Comparison of ENCODE assay signal across 8 cellular contexts in the genomic region with DNA sequence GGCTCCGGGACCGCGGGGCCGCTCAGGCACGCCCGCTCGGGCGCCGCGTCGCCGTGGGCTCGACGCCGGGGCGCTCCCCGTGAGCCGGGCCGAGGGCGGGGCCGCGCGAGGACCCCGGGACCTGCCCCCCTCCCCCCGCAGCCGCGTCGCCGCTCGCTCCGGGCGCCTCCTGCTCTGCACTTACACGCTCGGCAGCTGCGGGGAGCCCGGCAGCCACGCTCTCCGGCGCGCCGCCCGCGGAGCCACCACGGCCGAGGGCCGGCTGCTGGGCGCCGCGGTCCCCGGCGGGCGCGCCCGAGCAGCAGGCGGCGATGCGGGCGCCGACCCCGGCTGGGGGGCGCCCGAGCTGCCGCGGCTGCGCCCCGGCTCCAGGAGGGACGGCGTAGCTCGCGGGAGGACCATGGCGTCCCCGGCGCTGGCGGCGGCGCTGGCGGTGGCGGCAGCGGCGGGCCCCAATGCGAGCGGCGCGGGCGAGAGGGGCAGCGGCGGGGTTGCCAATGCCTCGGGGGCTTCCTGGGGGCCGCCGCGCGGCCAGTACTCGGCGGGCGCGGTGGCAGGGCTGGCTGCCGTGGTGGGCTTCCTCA. TPM values are rescaled to one million over a fixed set of nuclear protein-coding genes. Genes with fewer than 3 reads are reported as not detected.
A peak's percentile ranks its signal among the peaks of the same experiment; 100 is the strongest.
DNase-seq lines count a peak whose midpoint lies in the region; ATAC-seq and TF ChIP-seq lines count a peak whose summit lies in the region.

TSS of gene ADRA2C (plus strand) at position 179 of the 584 bp plus-strand sequence. CDS start at position 401, 222 bp downstream.

- H3K9me2 ChIP-seq in SK-N-SH, result no peaks in the 10 kb centered on the region

- TF ChIP-seq EP300 in SK-N-SH (IDR thresholded peaks at IDR 0.05; ENCODE audit: borderline replicate concordance in 1 of 2, low read depth in 1 of 2, low read length in 1 of 2) (no peak), upper lobe of left lung (IDR thresholded peaks at IDR 0.05) (no peak)

- peaks cover 4 to 10% (median 5%) of the 10 kb centered on the region in 4 donors for H3K4me1 Mint-ChIP-seq in CD4-positive, alpha-beta memory T cell

- no CpG with 5 or more reads among the region's 97 CpGs for WGBS in SK-N-SH (ENCODE audit: low lambda C conversion rate)
- WGBS in body of pancreas, 2 donors, result 1% methylated on average over 51 of the region's 97 CpGs; no CpG with 5 or more reads in 1 of the 2 donors
- WGBS in upper lobe of left lung, 2 donors, result 0% methylated on average over 10 of the region's 97 CpGs; no CpG with 5 or more reads in 1 of the 2 donors

- TF ChIP-seq POLR2A in body of pancreas (IDR thresholded peaks at IDR 0.05) (no peak), upper lobe of left lung (IDR thresholded peaks at IDR 0.05) (no peak)

- POLR2A ChIA-PET in SK-N-SH (lab: Yijun Ruan, JAX), result interaction anchor here (0.6 to 2.9 kb wide), 2 partner anchors 20 to 22 kb away, joined by 3 to 16 read pairs; no protein-coding TSS in a partner anchor
- POLR2A ChIA-PET in CD4-positive, alpha-beta memory T cell (lab: Charles Lee; ENCODE audit: partially characterized antibody), result no interaction called here

- peak within 1 kb of the TSS; percentile 47; the same call in 1 of the 2 replicates for H3K4me2 ChIP-seq in SK-N-SH

- H3K36me3 ChIP-seq in SK-N-SH (replicated peaks in 1 of 2; ENCODE audit: control insufficient read depth in 1 of 2, insufficient read depth in 2 of 2, low read length in 1 of 2) (no peaks in the 10 kb centered on the region), body of pancreas (replicated peaks in 1 of 2; ENCODE audit: insufficient read depth in 1 of 2, low read depth in 2 of 2) (no peaks in the 10 kb centered on the region), upper lobe of left lung (no peaks in the 10 kb centered on the region)
- H3K36me3 ChIP-seq in CD4-positive, alpha-beta memory T cell (ENCODE audit: insufficient read depth, low read length), result no peaks in the 10 kb centered on the region

- TF ChIP-seq CTCF in SK-N-SH (IDR thresholded peaks at IDR 0.05) (no peak), body of pancreas (IDR thresholded peaks at IDR 0.05) (peak in 2 of 7 experiments; percentile 16 to 17), upper lobe of left lung (IDR thresholded peaks at IDR 0.05) (no peak)

- H3K4me3 ChIP-seq in SK-N-SH (ENCODE audit: low read depth in 2 of 2, low read length in 1 of 2) (peak within 1 kb of the TSS in 1 of 2 experiments; percentile 40; a peak in 2 of 4 replicates), body of pancreas (no peak within 1 kb of the TSS), upper lobe of left lung (peak within 1 kb of the TSS in 3 of 4 donors; percentile 25 to 42 (median 37))
- H3K4me3 ChIP-seq in CD4-positive, alpha-beta memory T cell (ENCODE audit: low read length in 2 of 2), result no peak within 1 kb of the TSS

- H3K9me3 ChIP-seq in SK-N-SH, result no peaks in the 10 kb centered on the region
- no peaks in the 10 kb centered on the region for H3K9me3 ChIP-seq in body of pancreas
- no peaks in the 10 kb centered on the region for H3K9me3 ChIP-seq in upper lobe of left lung
- H3K9me3 ChIP-seq in CD4-positive, alpha-beta memory T cell (ENCODE audit: control insufficient read depth in 1 of 2, low read length in 2 of 2), result no peaks in the 10 kb centered on the region

- H3F3A ChIP-seq in SK-N-SH (replicated peaks; ENCODE audit: insufficient read depth), result no peaks in the 10 kb centered on the region

- CTCF ChIA-PET in SK-N-SH (lab: Yijun Ruan, JAX), result interaction anchor here (0.6 to 7.0 kb wide), 29 partner anchors 8 to 274 kb away, joined by 3 to 179 read pairs (median 4); no protein-coding TSS in a partner anchor
- CTCF ChIA-PET in CD4-positive, alpha-beta memory T cell (lab: Charles Lee; ENCODE audit: partially characterized antibody), result no interaction called here

- peaks cover 10 to 11% of the 10 kb centered on the region in 2 donors for H3K27me3 Mint-ChIP-seq in CD4-positive, alpha-beta memory T cell

- no peak for TF ChIP-seq RAD21 in SK-N-SH (IDR thresholded peaks at IDR 0.05; ENCODE audit: low read length)

- peaks cover 0 to 22% of the 10 kb centered on the region in 2 experiments; a peak in 1 of 4 replicates for H3K4me1 ChIP-seq in SK-N-SH (ENCODE audit: control insufficient read depth in 1 of 2, insufficient read depth in 2 of 2, low read depth in 1 of 2, low read length in 1 of 2)
- peaks cover 20% of the 10 kb centered on the region for H3K4me1 ChIP-seq in body of pancreas
- H3K4me1 ChIP-seq in upper lobe of left lung, result peaks cover 4 to 29% (median 7%) of the 10 kb centered on the region in 4 donors
- no peaks in the 10 kb centered on the region for H3K4me1 ChIP-seq in CD4-positive, alpha-beta memory T cell (ENCODE audit: insufficient read depth, low read length)

- intact Hi-C loops in body of pancreas (cut with DNase I) (no loop called here), left colon (cut with DNase I, micrococcal nuclease) (no loop called here)
- intact Hi-C loops in CD4-positive, alpha-beta memory T cell (cut with micrococcal nuclease), result no loop called here

- H3K79me2 ChIP-seq in SK-N-SH (ENCODE audit: insufficient read depth), result no peaks in the 10 kb centered on the region

- H4K20me1 ChIP-seq in SK-N-SH (ENCODE audit: insufficient read depth), result no peaks in the 10 kb centered on the region

- H3K4me3 Mint-ChIP-seq in CD4-positive, alpha-beta memory T cell, result peak within 1 kb of the TSS in 3 of 8 donors; percentile 52 to 59 (median 59)

- H3K27me3 ChIP-seq in SK-N-SH (ENCODE audit: insufficient read depth), result no peaks in the 10 kb centered on the region
- no peaks in the 10 kb centered on the region for H3K27me3 ChIP-seq in body of pancreas
- H3K27me3 ChIP-seq in upper lobe of left lung, result peaks cover 0 to 39% (median 11%) of the 10 kb centered on the region in 4 donors
- no peaks in the 10 kb centered on the region for H3K27me3 ChIP-seq in CD4-positive, alpha-beta memory T cell (ENCODE audit: insufficient read depth, low read length)

- H3K27ac Mint-ChIP-seq in CD4-positive, alpha-beta memory T cell, result no peak within 1 kb of the TSS

- H2AFZ ChIP-seq in SK-N-SH (ENCODE audit: low read depth), result no peak within 1 kb of the TSS

- H3K27ac ChIP-seq in SK-N-SH (ENCODE audit: low read depth in 2 of 2, low read length in 1 of 2) (peak within 1 kb of the TSS in 1 of 2 experiments; percentile 53; a peak in 2 of 4 replicates), body of pancreas (peak within 1 kb of the TSS in 1 of 4 donors; percentile 67), upper lobe of left lung (peak within 1 kb of the TSS in 1 of 4 donors; percentile 24)
- H3K27ac ChIP-seq in CD4-positive, alpha-beta memory T cell (ENCODE audit: low read depth, low read length), result no peak within 1 kb of the TSS

- ATAC-seq in SK-N-SH treated with all-trans-retinoic acid at 6 μM for 48 hours (no peak), body of pancreas (peak; percentile 63), left colon (peak; percentile 24), upper lobe of left lung (ENCODE audit: low FRiP score in 2 of 2) (no peak), GM18519 (IDR thresholded peaks at IDR 0.05; ENCODE audit: low FRiP score, unreplicated experiment) (no peak)

- H3K9me3 Mint-ChIP-seq in CD4-positive, alpha-beta memory T cell, result peaks cover 0 to 2% (median 0%) of the 10 kb centered on the region in 8 donors

- H3K9ac ChIP-seq in SK-N-SH, result no peak within 1 kb of the TSS

- DNase-seq in SK-N-SH (peak; percentile 87), body of pancreas (peak; percentile 41 to 56 (median 46)), left colon (peak in 1 of 2 donors; percentile 15), upper lobe of left lung (no peak), NCI-H774 (lab: John Stamatoyannopoulos, UW) (no peak)
- no peak for DNase-seq in CD4-positive, alpha-beta memory T cell

- no peaks in the 10 kb centered on the region for H3K36me3 Mint-ChIP-seq in CD4-positive, alpha-beta memory T cell

TF ChIP-seq in SK-N-SH, 30 proteins besides CTCF, POLR2A, EP300 and RAD21 (continues in another document):
- TF ChIP-seq USF2 (IDR thresholded peaks at IDR 0.05; ENCODE audit: borderline replicate concordance, low read depth, low read length), result no peak

TF ChIP-seq in SK-N-SH treated with all-trans-retinoic acid at 6 μM for 48 hours, 23 proteins besides CTCF, POLR2A, EP300 and RAD21:
- TF ChIP-seq, protein P1, sequence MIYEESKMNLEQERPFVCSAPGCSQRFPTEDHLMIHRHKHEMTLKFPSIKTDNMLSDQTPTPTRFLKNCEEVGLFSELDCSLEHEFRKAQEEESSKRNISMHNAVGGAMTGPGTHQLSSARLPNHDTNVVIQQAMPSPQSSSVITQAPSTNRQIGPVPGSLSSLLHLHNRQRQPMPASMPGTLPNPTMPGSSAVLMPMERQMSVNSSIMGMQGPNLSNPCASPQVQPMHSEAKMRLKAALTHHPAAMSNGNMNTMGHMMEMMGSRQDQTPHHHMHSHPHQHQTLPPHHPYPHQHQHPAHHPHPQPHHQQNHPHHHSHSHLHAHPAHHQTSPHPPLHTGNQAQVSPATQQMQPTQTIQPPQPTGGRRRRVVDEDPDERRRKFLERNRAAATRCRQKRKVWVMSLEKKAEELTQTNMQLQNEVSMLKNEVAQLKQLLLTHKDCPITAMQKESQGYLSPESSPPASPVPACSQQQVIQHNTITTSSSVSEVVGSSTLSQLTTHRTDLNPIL (CRISPR knock-in tag; IDR thresholded peaks at IDR 0.05; ENCODE audit: low read depth), result no peak
- TF ChIP-seq RARB (CRISPR knock-in tag; IDR thresholded peaks at IDR 0.05), result no peak

RNA-seq across cellular contexts. Expression of gene ADRA2C, which starts in this region (rescaled TPM):
- polyA plus RNA-seq in SK-N-SH (2012; rRNA removed), result 0.15 and 0.36 TPM in 2 replicates
- 0.09 and 0.26 TPM in 2 replicates for polyA plus RNA-seq in SK-N-SH (2012; cell fraction: cytosol; rRNA removed)
- polyA plus RNA-seq in SK-N-SH (2012; cell fraction: nucleus; rRNA removed), result 0.21 and 0.25 TPM in 2 replicates
- total RNA-seq in body of pancreas, result 10 to 100 TPM in 1 of 2 donors, 1 to 10 TPM in 1; 6.7 to 10.5 TPM
- under 1 TPM; 0.84 to 0.92 TPM for total RNA-seq in left colon
- 1 to 10 TPM; 1.2 to 6.3 (median 2.2) TPM for total RNA-seq in upper lobe of left lung
- not detected for total RNA-seq in CD4-positive, alpha-beta memory T cell
- not detected for polyA plus RNA-seq in CD4-positive, alpha-beta memory T cell

Comparison
In these comparisons a context has a peak if more than half of its experiments do, and no peak if none do; other contexts are left out.
1. Peak in DNase-seq and H3K4me2 ChIP-seq in SK-N-SH; RNA of the gene not detected or under 1 TPM.
2. Peak in ATAC-seq in left colon; RNA of the gene not detected or under 1 TPM.
3. DNase-seq: peak in body of pancreas (4 of 4); none in upper lobe of left lung (0 of 2), NCI-H774 (single experiment) and CD4-positive, alpha-beta memory T cell (0 of 5).
4. H3K4me3 ChIP-seq: peak in upper lobe of left lung (3 of 4); none in body of pancreas (0 of 2) and CD4-positive, alpha-beta memory T cell (0 of 2).